1 cellular context compared by ENCODE assay signal in the genomic region with DNA sequence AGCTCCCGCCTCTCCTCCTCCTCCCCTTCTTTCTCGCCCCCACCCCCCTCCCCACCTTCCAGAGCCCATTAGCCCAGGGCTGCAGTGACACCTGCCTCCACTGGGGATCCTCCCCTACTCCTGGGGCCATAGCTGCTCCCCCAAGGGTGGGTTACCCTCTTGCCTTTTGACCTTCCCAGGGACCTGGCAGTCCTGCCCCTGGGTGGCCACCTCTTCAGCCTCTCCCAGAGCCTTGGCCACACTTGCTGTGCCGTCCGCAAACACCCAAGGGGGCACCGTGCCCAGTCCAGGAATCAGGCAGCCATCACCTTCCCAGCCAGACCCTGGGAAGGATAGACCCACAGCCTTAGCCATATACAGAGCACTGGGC.
TF ChIP-seq lines count a peak whose summit lies in the region.

No MANE protein-coding gene starts in this region.

TF ChIP-seq in SK-N-SH treated with all-trans-retinoic acid at 6 μM for 48 hours, 23 proteins besides CTCF, POLR2A, EP300 and RAD21 (continued from another document):
- TF ChIP-seq, protein P1, sequence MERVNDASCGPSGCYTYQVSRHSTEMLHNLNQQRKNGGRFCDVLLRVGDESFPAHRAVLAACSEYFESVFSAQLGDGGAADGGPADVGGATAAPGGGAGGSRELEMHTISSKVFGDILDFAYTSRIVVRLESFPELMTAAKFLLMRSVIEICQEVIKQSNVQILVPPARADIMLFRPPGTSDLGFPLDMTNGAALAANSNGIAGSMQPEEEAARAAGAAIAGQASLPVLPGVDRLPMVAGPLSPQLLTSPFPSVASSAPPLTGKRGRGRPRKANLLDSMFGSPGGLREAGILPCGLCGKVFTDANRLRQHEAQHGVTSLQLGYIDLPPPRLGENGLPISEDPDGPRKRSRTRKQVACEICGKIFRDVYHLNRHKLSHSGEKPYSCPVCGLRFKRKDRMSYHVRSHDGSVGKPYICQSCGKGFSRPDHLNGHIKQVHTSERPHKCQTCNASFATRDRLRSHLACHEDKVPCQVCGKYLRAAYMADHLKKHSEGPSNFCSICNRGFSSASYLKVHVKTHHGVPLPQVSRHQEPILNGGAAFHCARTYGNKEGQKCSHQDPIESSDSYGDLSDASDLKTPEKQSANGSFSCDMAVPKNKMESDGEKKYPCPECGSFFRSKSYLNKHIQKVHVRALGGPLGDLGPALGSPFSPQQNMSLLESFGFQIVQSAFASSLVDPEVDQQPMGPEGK (CRISPR knock-in tag; IDR thresholded peaks at IDR 0.05; ENCODE audit: borderline replicate concordance): no peak
TF ChIP-seq in SK-N-SH treated with all-trans-retinoic acid at 6 μM for 48 hours: peak in this region for 0.
